32 cellular contexts compared by ENCODE assay signal in genomic region chr12:10891937-10892336, GRCh38. TPM values are rescaled to one million over a fixed set of nuclear protein-coding genes. Genes with fewer than 3 reads are reported as not detected.
"Had no signal": no experiment of that assay in that cellular context is flagged by ENCODE, and none has a peak within 500 bp of the region (broad histone marks: within the 10 kb centered on the region; RNA-seq: fewer than 3 reads in every experiment).

No MANE protein-coding gene starts in this region.

- H3K9me3 Mint-ChIP-seq: activated CD8-positive, alpha-beta T cell treated with anti-CD3 and anti-CD28 coated beads for 36 hours; activated T-cell treated with anti-CD3 and anti-CD28 coated beads, Interleukin-2, amount 50 U/mL, for 4 hours; activated T-helper 17 cell treated with anti-CD3 and anti-CD28 coated beads, Interleukin-2, amount 50 U/mL, for 72 hours; dendritic cell treated with granulocyte-macrophage colony-stimulating factor and Interleukin-4, amounts not matched to agents 40 ng/mL and 50 ng/mL, for 4 days; endodermal cell; nephron had no signal

- ATAC-seq: activated CD8-positive, alpha-beta T cell treated with anti-CD3 and anti-CD28 coated beads for 36 hours; activated T-cell treated with anti-CD3 and anti-CD28 coated beads, Interleukin-2, amount 50 U/mL, for 4 hours; activated T-helper 17 cell treated with anti-CD3 and anti-CD28 coated beads, Interleukin-2, amount 50 U/mL, for 72 hours; foreskin keratinocyte; heart left ventricle; left lung; psoas muscle had no signal

- H3K9me3 ChIP-seq: breast epithelium, esophagus muscularis mucosa, heart left ventricle, left lung, neutrophil, psoas muscle, tibial nerve had no signal

- H3K27me3 ChIP-seq: breast epithelium, esophagus muscularis mucosa, foreskin keratinocyte, heart left ventricle, left lung, neutrophil, tibial nerve had no signal

- H3K4me3 ChIP-seq: breast epithelium, esophagus muscularis mucosa, heart left ventricle, left lung, lung, psoas muscle, tibial nerve had no signal

- H3K36me3 ChIP-seq: breast epithelium, left lung, neutrophil had no signal

- DNase-seq: activated CD4-positive, alpha-beta T cell treated with anti-CD3 and anti-CD28 coated beads for 1 hour; activated CD4-positive, alpha-beta T cell treated with anti-CD3 and anti-CD28 coated beads, Interleukin-2, amount 50 U/mL, for 1 hour; activated CD8-positive, alpha-beta T cell treated with anti-CD3 and anti-CD28 coated beads for 36 hours; activated gamma-delta T cell treated with Interleukin-2 at 50 U/mL for 16 hours; activated naive CD4-positive, alpha-beta T cell treated with anti-CD3 and anti-CD28 coated beads, Interleukin-2, amount 50 U/mL, for 16 hours; activated T-cell treated with anti-CD3 and anti-CD28 coated beads, Interleukin-2, amount 50 U/mL, for 4 hours; amygdala; central memory CD4-positive, alpha-beta T cell; endodermal cell; foreskin keratinocyte; heart left ventricle; left lung; mesendoderm; psoas muscle; stimulated activated CD4-positive, alpha-beta T cell treated with anti-CD3 and anti-CD28 coated beads, Interleukin-15, amount 100 ng/mL, for 24 hours; stimulated activated CD4-positive, alpha-beta T cell treated with anti-CD3 and anti-CD28 coated beads, Interleukin-2, amount 100 ng/mL, for 24 hours; stimulated activated naive CD4-positive, alpha-beta T cell; T1000 had no signal

- H3K4me1 Mint-ChIP-seq: activated T-helper 17 cell treated with anti-CD3 and anti-CD28 coated beads, Interleukin-2, amount 50 U/mL, for 72 hours; nephron had no signal

- H3K4me3 Mint-ChIP-seq: activated CD8-positive, alpha-beta T cell treated with anti-CD3 and anti-CD28 coated beads for 36 hours; activated T-cell treated with anti-CD3 and anti-CD28 coated beads, Interleukin-2, amount 50 U/mL, for 4 hours; activated T-helper 17 cell treated with anti-CD3 and anti-CD28 coated beads, Interleukin-2, amount 50 U/mL, for 72 hours; dendritic cell treated with granulocyte-macrophage colony-stimulating factor and Interleukin-4, amounts not matched to agents 40 ng/mL and 50 ng/mL, for 4 days; endodermal cell; nephron had no signal

- H3K27ac ChIP-seq: breast epithelium, esophagus muscularis mucosa, foreskin keratinocyte, heart left ventricle, left lung, neutrophil, psoas muscle, tibial nerve had no signal

- H3K27ac Mint-ChIP-seq: activated CD8-positive, alpha-beta T cell treated with anti-CD3 and anti-CD28 coated beads for 36 hours; activated T-helper 17 cell treated with anti-CD3 and anti-CD28 coated beads, Interleukin-2, amount 50 U/mL, for 72 hours; dendritic cell treated with granulocyte-macrophage colony-stimulating factor and Interleukin-4, amounts not matched to agents 40 ng/mL and 50 ng/mL, for 4 days; endodermal cell; nephron had no signal

- H3K27me3 Mint-ChIP-seq: activated CD8-positive, alpha-beta T cell treated with anti-CD3 and anti-CD28 coated beads for 36 hours; activated T-helper 17 cell treated with anti-CD3 and anti-CD28 coated beads, Interleukin-2, amount 50 U/mL, for 72 hours; dendritic cell treated with granulocyte-macrophage colony-stimulating factor and Interleukin-4, amounts not matched to agents 40 ng/mL and 50 ng/mL, for 4 days had no signal

- H3K4me1 ChIP-seq: breast epithelium, esophagus muscularis mucosa, foreskin keratinocyte, heart left ventricle, left lung, psoas muscle, tibial nerve had no signal

RNA-seq across cellular contexts. Expression of gene PRH2, which starts 37.1 kb away (rescaled TPM):
- total RNA-seq: activated CD8-positive, alpha-beta T cell treated with anti-CD3 and anti-CD28 coated beads for 36 hours; activated T-helper 17 cell treated with anti-CD3 and anti-CD28 coated beads, Interleukin-2, amount 50 U/mL, for 72 hours; breast epithelium; esophagus muscularis mucosa; foreskin keratinocyte; heart left ventricle; kidney epithelial cell; left lung; lung; mononuclear cell; osteocyte; psoas muscle; T-helper 1 cell treated with Interleukin-12 subunit alpha and Interleukin-12 subunit beta and Interleukin-4 antibody, amounts not matched to agents 30 ng/mL and 1 ng/mL, for 36 hours; temporal lobe; urinary bladder had no signal
